1 cellular context compared by ENCODE assay signal in the genomic region with DNA sequence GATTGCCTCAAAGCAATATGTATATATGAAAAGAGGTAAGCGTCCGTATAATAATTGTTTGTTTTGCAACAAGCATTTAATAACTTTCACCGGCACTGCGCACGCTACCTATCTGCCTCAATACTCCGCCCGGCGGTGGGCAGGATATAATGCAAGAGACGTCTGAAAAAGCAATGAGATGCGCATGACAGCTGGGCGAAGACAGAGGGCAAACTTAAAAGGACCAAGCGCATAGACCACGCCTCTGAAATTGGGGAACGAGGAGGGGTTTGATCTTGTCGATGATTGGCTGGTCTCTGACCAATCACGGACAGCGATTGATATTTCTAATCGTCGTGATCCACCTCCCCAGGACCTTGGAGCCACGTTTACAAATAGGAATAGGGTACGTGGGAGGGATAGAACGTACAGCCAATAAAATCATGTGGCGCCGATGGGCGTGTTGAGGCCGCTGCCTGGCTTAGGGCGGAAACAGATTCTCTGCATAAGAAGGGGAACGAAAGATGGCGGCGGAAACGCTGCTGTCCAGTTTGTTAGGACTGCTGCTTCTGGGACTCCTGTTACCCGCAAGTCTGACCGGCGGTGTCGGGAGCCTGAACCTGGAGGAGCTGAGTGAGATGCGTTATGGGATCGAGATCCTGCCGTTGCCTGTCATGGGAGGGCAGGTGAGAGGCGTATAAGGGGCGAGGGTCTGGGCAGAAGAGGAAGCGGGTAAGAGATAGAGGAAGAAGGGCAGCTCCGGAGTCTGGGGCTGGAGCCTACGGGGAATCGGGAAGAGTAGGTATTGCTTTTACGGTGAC.
TF ChIP-seq lines count a peak whose summit lies in the region.

A gene with protein sequence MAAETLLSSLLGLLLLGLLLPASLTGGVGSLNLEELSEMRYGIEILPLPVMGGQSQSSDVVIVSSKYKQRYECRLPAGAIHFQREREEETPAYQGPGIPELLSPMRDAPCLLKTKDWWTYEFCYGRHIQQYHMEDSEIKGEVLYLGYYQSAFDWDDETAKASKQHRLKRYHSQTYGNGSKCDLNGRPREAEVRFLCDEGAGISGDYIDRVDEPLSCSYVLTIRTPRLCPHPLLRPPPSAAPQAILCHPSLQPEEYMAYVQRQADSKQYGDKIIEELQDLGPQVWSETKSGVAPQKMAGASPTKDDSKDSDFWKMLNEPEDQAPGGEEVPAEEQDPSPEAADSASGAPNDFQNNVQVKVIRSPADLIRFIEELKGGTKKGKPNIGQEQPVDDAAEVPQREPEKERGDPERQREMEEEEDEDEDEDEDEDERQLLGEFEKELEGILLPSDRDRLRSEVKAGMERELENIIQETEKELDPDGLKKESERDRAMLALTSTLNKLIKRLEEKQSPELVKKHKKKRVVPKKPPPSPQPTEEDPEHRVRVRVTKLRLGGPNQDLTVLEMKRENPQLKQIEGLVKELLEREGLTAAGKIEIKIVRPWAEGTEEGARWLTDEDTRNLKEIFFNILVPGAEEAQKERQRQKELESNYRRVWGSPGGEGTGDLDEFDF (plus strand): TSS at position 474 of the 800 bp plus-strand sequence. CDS start 30 bp downstream, at position 504.

TF ChIP-seq in K562, 482 proteins besides CTCF, POLR2A, EP300 and RAD21 (continued from another document and continues in another):
- TF ChIP-seq ZNF77 (CRISPR knock-in tag; IDR thresholded peaks at IDR 0.05), result no peak
- TF ChIP-seq POLR2AphosphoS5 (IDR thresholded peaks at IDR 0.05; ENCODE audit: control insufficient read depth, insufficient read depth, low read depth, low read length), result peak; percentile 88
- TF ChIP-seq FOXJ2 (tag; IDR thresholded peaks at IDR 0.05), result 0 out of 2 replicates have a peak, but pooled peaks have one; percentile 34
- no peak for TF ChIP-seq HIVEP1 (CRISPR knock-in tag; IDR thresholded peaks at IDR 0.05)
- peak; percentile 85 for TF ChIP-seq SAP30 (IDR thresholded peaks at IDR 0.05; ENCODE audit: borderline replicate concordance, insufficient read depth, low read depth, low read length, poor library complexity, severe bottlenecking)
- no peak for TF ChIP-seq CAMTA2 (CRISPR knock-in tag; conservative IDR thresholded peaks at IDR 0.05)
- no peak for TF ChIP-seq LEF1 (IDR thresholded peaks at IDR 0.05)
- peak; percentile 68 for TF ChIP-seq NFYB (IDR thresholded peaks at IDR 0.05; ENCODE audit: extremely low read depth, insufficient read length)
- no peak for TF ChIP-seq ETS2 (tag; IDR thresholded peaks at IDR 0.05; ENCODE audit: borderline replicate concordance, poor library complexity, severe bottlenecking)
- TF ChIP-seq MAFK (IDR thresholded peaks at IDR 0.05; ENCODE audit: low read length), result no peak
- TF ChIP-seq ZC3H4 (CRISPR knock-in tag; IDR thresholded peaks at IDR 0.05; ENCODE audit: borderline replicate concordance), result no peak
- no peak for TF ChIP-seq NCOA2 (IDR thresholded peaks at IDR 0.05; ENCODE audit: partially characterized antibody in 2 of 2)
- TF ChIP-seq HNRNPK (IDR thresholded peaks at IDR 0.05; ENCODE audit: low read depth, low read length, poor library complexity, severe bottlenecking), result no peak
- TF ChIP-seq USF1 (CRISPR knock-in tag; IDR thresholded peaks at IDR 0.05), result peak; percentile 51
- TF ChIP-seq NFIX (CRISPR knock-in tag; IDR thresholded peaks at IDR 0.05; ENCODE audit: low read depth), result no peak
- TF ChIP-seq MYC (IDR thresholded peaks at IDR 0.05; ENCODE audit: low read depth, low read length), result peak; percentile 66
- no peak for TF ChIP-seq MYC (CRISPR knock-in tag; IDR thresholded peaks at IDR 0.05; ENCODE audit: borderline replicate concordance, low read depth)
- no peak for TF ChIP-seq ZNF133 (CRISPR knock-in tag; IDR thresholded peaks at IDR 0.05)
- TF ChIP-seq, protein P1, sequence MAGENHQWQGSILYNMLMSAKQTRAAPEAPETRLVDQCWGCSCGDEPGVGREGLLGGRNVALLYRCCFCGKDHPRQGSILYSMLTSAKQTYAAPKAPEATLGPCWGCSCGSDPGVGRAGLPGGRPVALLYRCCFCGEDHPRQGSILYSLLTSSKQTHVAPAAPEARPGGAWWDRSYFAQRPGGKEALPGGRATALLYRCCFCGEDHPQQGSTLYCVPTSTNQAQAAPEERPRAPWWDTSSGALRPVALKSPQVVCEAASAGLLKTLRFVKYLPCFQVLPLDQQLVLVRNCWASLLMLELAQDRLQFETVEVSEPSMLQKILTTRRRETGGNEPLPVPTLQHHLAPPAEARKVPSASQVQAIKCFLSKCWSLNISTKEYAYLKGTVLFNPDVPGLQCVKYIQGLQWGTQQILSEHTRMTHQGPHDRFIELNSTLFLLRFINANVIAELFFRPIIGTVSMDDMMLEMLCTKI (IDR thresholded peaks at IDR 0.05; ENCODE audit: partially characterized antibody), result no peak
- no peak for TF ChIP-seq PTRF (tag; IDR thresholded peaks at IDR 0.05)
- TF ChIP-seq ZNF561 (CRISPR knock-in tag; conservative IDR thresholded peaks at IDR 0.05), result no peak
- no peak for TF ChIP-seq HNRNPL (IDR thresholded peaks at IDR 0.05; ENCODE audit: low read depth, low read length)
- TF ChIP-seq SP2 (IDR thresholded peaks at IDR 0.05; ENCODE audit: extremely low read depth, low read depth, low read length, poor library complexity, severe bottlenecking), result peak; percentile 57
- TF ChIP-seq GABPA (tag; conservative IDR thresholded peaks at IDR 0.05; ENCODE audit: low read depth), result peak; percentile 82
- TF ChIP-seq, protein P2, sequence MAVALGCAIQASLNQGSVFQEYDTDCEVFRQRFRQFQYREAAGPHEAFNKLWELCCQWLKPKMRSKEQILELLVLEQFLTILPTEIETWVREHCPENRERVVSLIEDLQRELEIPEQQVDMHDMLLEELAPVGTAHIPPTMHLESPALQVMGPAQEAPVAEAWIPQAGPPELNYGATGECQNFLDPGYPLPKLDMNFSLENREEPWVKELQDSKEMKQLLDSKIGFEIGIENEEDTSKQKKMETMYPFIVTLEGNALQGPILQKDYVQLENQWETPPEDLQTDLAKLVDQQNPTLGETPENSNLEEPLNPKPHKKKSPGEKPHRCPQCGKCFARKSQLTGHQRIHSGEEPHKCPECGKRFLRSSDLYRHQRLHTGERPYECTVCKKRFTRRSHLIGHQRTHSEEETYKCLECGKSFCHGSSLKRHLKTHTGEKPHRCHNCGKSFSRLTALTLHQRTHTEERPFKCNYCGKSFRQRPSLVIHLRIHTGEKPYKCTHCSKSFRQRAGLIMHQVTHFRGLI (CRISPR knock-in tag; IDR thresholded peaks at IDR 0.05), result no peak
- TF ChIP-seq, protein P3, sequence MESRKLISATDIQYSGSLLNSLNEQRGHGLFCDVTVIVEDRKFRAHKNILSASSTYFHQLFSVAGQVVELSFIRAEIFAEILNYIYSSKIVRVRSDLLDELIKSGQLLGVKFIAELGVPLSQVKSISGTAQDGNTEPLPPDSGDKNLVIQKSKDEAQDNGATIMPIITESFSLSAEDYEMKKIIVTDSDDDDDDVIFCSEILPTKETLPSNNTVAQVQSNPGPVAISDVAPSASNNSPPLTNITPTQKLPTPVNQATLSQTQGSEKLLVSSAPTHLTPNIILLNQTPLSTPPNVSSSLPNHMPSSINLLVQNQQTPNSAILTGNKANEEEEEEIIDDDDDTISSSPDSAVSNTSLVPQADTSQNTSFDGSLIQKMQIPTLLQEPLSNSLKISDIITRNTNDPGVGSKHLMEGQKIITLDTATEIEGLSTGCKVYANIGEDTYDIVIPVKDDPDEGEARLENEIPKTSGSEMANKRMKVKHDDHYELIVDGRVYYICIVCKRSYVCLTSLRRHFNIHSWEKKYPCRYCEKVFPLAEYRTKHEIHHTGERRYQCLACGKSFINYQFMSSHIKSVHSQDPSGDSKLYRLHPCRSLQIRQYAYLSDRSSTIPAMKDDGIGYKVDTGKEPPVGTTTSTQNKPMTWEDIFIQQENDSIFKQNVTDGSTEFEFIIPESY (CRISPR knock-in tag; IDR thresholded peaks at IDR 0.05), result no peak
- peak; percentile 14; the same call in 1 of the 2 replicates for TF ChIP-seq CEBPZ (IDR thresholded peaks at IDR 0.05; ENCODE audit: borderline replicate concordance, low read depth, low read length)
- TF ChIP-seq, protein P4, sequence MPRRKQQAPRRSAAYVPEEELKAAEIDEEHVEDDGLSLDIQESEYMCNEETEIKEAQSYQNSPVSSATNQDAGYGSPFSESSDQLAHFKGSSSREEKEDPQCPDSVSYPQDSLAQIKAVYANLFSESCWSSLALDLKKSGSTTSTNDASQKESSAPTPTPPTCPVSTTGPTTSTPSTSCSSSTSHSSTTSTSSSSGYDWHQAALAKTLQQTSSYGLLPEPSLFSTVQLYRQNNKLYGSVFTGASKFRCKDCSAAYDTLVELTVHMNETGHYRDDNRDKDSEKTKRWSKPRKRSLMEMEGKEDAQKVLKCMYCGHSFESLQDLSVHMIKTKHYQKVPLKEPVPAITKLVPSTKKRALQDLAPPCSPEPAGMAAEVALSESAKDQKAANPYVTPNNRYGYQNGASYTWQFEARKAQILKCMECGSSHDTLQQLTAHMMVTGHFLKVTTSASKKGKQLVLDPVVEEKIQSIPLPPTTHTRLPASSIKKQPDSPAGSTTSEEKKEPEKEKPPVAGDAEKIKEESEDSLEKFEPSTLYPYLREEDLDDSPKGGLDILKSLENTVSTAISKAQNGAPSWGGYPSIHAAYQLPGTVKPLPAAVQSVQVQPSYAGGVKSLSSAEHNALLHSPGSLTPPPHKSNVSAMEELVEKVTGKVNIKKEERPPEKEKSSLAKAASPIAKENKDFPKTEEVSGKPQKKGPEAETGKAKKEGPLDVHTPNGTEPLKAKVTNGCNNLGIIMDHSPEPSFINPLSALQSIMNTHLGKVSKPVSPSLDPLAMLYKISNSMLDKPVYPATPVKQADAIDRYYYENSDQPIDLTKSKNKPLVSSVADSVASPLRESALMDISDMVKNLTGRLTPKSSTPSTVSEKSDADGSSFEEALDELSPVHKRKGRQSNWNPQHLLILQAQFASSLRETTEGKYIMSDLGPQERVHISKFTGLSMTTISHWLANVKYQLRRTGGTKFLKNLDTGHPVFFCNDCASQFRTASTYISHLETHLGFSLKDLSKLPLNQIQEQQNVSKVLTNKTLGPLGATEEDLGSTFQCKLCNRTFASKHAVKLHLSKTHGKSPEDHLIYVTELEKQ (CRISPR knock-in tag; IDR thresholded peaks at IDR 0.05), result no peak
- no peak for TF ChIP-seq RBM34 (IDR thresholded peaks at IDR 0.05; ENCODE audit: borderline replicate concordance, insufficient read depth, low read length)
- no peak for TF ChIP-seq MITF (IDR thresholded peaks at IDR 0.05)
- TF ChIP-seq ZBTB26 (CRISPR knock-in tag; IDR thresholded peaks at IDR 0.05), result 0 out of 2 replicates have a peak, but pooled peaks have one; percentile 39
- TF ChIP-seq, protein P5, sequence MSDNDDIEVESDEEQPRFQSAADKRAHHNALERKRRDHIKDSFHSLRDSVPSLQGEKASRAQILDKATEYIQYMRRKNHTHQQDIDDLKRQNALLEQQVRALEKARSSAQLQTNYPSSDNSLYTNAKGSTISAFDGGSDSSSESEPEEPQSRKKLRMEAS (CRISPR knock-in tag; IDR thresholded peaks at IDR 0.05), result no peak
- TF ChIP-seq, protein P6, sequence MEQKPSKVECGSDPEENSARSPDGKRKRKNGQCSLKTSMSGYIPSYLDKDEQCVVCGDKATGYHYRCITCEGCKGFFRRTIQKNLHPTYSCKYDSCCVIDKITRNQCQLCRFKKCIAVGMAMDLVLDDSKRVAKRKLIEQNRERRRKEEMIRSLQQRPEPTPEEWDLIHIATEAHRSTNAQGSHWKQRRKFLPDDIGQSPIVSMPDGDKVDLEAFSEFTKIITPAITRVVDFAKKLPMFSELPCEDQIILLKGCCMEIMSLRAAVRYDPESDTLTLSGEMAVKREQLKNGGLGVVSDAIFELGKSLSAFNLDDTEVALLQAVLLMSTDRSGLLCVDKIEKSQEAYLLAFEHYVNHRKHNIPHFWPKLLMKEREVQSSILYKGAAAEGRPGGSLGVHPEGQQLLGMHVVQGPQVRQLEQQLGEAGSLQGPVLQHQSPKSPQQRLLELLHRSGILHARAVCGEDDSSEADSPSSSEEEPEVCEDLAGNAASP (IDR thresholded peaks at IDR 0.05), result no peak
